ENCODE assay signal across 10 cellular contexts in genomic region chrX:46777971-46778810, GRCh38. TPM values are rescaled to one million over a fixed set of nuclear protein-coding genes. Genes with fewer than 3 reads are reported as not detected.
A peak's percentile ranks its signal among the peaks of the same experiment; 100 is the strongest.
DNase-seq lines count a peak whose midpoint lies in the region; ATAC-seq and TF ChIP-seq lines count a peak whose summit lies in the region.
"Had no signal": no experiment of that assay in that cellular context is flagged by ENCODE, and none has a peak within 500 bp of the region (broad histone marks: within the 10 kb centered on the region; RNA-seq: fewer than 3 reads in every experiment).

No MANE protein-coding gene starts in this region.

- H3K4me3 ChIP-seq in AG10803 (ENCODE audit: low read length), result no peak overlapping the region
- H3K4me3 ChIP-seq in liver (ENCODE audit: low read depth in 1 of 3, low read length in 3 of 3), result no peak overlapping the region
- H3K4me3 ChIP-seq: sigmoid colon had no signal

- intact Hi-C loops in sciatic nerve (cut with DNase I), result no loop called here

- no peaks in the 10 kb centered on the region for H3K27me3 ChIP-seq in liver (ENCODE audit: control insufficient read depth in 4 of 4, insufficient read depth in 4 of 4, low read length in 3 of 4)
- H3K27me3 ChIP-seq: sigmoid colon had no signal

- peaks cover 0 to 4% (median 0%) of the 10 kb centered on the region in 4 donors for H3K4me1 ChIP-seq in liver (ENCODE audit: control insufficient read depth in 4 of 4, insufficient read depth in 4 of 4, low read length in 3 of 4)
- H3K4me1 ChIP-seq: sigmoid colon had no signal

- no peaks in the 10 kb centered on the region for H3K36me3 ChIP-seq in liver (ENCODE audit: control insufficient read depth in 4 of 4, insufficient read depth in 3 of 4, low read depth in 1 of 4, low read length in 3 of 4)
- H3K36me3 ChIP-seq: sigmoid colon had no signal

- H3K27ac ChIP-seq in liver (ENCODE audit: low read depth in 1 of 2, low read length in 2 of 2), result peak overlapping the region; percentile 4 to 50
- H3K27ac ChIP-seq: sigmoid colon had no signal

- TF ChIP-seq RAD21 in liver (IDR thresholded peaks at IDR 0.05), result no peak

- no peak for TF ChIP-seq CTCF in AG10803 (conservative IDR thresholded peaks at IDR 0.05; ENCODE audit: low read length)
- TF ChIP-seq CTCF in liver (IDR thresholded peaks at IDR 0.05; ENCODE audit: low read depth, low read length, missing input control), result no peak

- no peaks in the 10 kb centered on the region for H3K9me3 ChIP-seq in liver (ENCODE audit: control insufficient read depth in 4 of 4, low read length in 3 of 4)
- H3K9me3 ChIP-seq: sigmoid colon had no signal

- DNase-seq in AG10803 (ENCODE audit: low read depth), result peak; percentile 46
- DNase-seq in HT-29 (ENCODE audit: low spot score), result peak; percentile 19
- DNase-seq in amniotic epithelial cell (ENCODE audit: low read depth), result peak; percentile 79
- DNase-seq in sciatic nerve (ENCODE audit: low spot score), result no peak
- DNase-seq in DMS79 treated with DMSO at 0.1 percent for 48 hours (lab: John Stamatoyannopoulos, UW), result no peak
- DNase-seq in stimulated activated CD4-positive, alpha-beta T cell treated with anti-CD3 and anti-CD28 coated beads, Interleukin-4, amount 100 ng/mL, for 1 hour, result no peak
- DNase-seq in activated T-cell treated with anti-CD3 and anti-CD28 coated beads for 4 hours, result no peak
- DNase-seq: activated naive CD8-positive, alpha-beta T cell treated with anti-CD3 and anti-CD28 coated beads, Interleukin-2, amount 10 ng/mL, durations not matched to agents 7 days and 5 days; sigmoid colon had no signal

- 10% methylated on average over 7 of the region's 7 CpGs for WGBS in liver

- H3K9ac ChIP-seq in liver (ENCODE audit: low read depth in 1 of 2, low read length in 2 of 2), result peak overlapping the region in 1 of 2 donors; percentile 36

- ATAC-seq in sciatic nerve, result no peak

TF ChIP-seq in liver, 16 proteins besides CTCF, POLR2A, EP300 and RAD21:
- no peak for TF ChIP-seq HNF4A (conservative IDR thresholded peaks at IDR 0.05)
TF ChIP-seq in liver: peak in this region for 0.

RNA-seq across cellular contexts. Expression of gene SLC9A7, which starts 19.3 kb away (rescaled TPM):
- 26.9 and 30.4 TPM in 2 replicates for total RNA-seq in HT-29 (2014; rRNA removed; shearing (Covaris generic))
- 10 to 100 TPM in 1 of 2 donors, 1 to 10 TPM in 1; 2.6 to 13.2 TPM for total RNA-seq in liver
- 1 to 10 TPM; 2.3 to 3.6 TPM for polyA plus RNA-seq in liver
- 6.5 TPM for total RNA-seq in sciatic nerve

RNA-seq across cellular contexts. Expression of gene RP2, which starts 58.7 kb away (rescaled TPM):
- 8.9 and 12.2 TPM in 2 replicates for total RNA-seq in HT-29 (2014; rRNA removed; shearing (Covaris generic))
- total RNA-seq in liver (10 to 100 TPM; 10.5 to 11.5 TPM), sciatic nerve (11.3 TPM)
- 1 to 10 TPM; 3.2 to 4.1 TPM for polyA plus RNA-seq in liver

Comparison
In these comparisons a context has a peak if more than half of its experiments do, and no peak if none do; other contexts are left out.
1. DNase-seq: peak in AG10803 (single experiment), HT-29 (single experiment) and amniotic epithelial cell (single experiment); none in sciatic nerve (single experiment), DMS79 treated with DMSO at 0.1 percent for 48 hours (single experiment), stimulated activated CD4-positive, alpha-beta T cell treated with anti-CD3 and anti-CD28 coated beads, Interleukin-4, amount 100 ng/mL, for 1 hour (single experiment) and activated T-cell treated with anti-CD3 and anti-CD28 coated beads for 4 hours (single experiment).